ENCODE assay signal across 32 cellular contexts in genomic region chr6:35267446-35267845, GRCh38. TPM values are rescaled to one million over a fixed set of nuclear protein-coding genes. Genes with fewer than 3 reads are reported as not detected.
"Had no signal": no experiment of that assay in that cellular context is flagged by ENCODE, and none has a peak within 500 bp of the region (broad histone marks: within the 10 kb centered on the region; RNA-seq: fewer than 3 reads in every experiment).

No MANE protein-coding gene starts in this region.

- H3K4me3 ChIP-seq: ascending aorta, gastroesophageal sphincter, hepatocyte, suprapubic skin, tibial artery, upper lobe of right lung had no signal

- H3K4me3 Mint-ChIP-seq: activated naive CD4-positive, alpha-beta T cell treated with anti-CD3 and anti-CD28 coated beads for 36 hours; activated naive CD8-positive, alpha-beta T cell treated with anti-CD3 and anti-CD28 coated beads, Interleukin-2, amount 10 ng/mL, durations not matched to agents 7 days and 5 days; activated T-cell treated with anti-CD3 and anti-CD28 coated beads, Interleukin-2, amount 50 U/mL, for 24 hours; effector memory CD8-positive, alpha-beta T cell; mesothelial cell of epicardium; naive B cell; nephron progenitor cell; T-helper 1 cell treated with Interleukin-12 subunit alpha and Interleukin-12 subunit beta and Interleukin-4 antibody, amounts not matched to agents 30 μg/mL and 1 μg/mL, for 36 hours had no signal

- H3K9me3 Mint-ChIP-seq: activated naive CD4-positive, alpha-beta T cell treated with anti-CD3 and anti-CD28 coated beads for 36 hours; activated naive CD8-positive, alpha-beta T cell treated with anti-CD3 and anti-CD28 coated beads, Interleukin-2, amount 10 ng/mL, durations not matched to agents 7 days and 5 days; activated T-cell treated with anti-CD3 and anti-CD28 coated beads, Interleukin-2, amount 50 U/mL, for 24 hours; activated T-helper 2 cell treated with anti-CD3 and anti-CD28 coated beads, Interferon-gamma antibody, Interleukin-2, Interleukin-4, amounts not matched to agents 10 μg/mL and 5 μg/mL and 100 μg/mL, durations not matched to agents 14 hours and 24 hours and 36 hours; effector memory CD8-positive, alpha-beta T cell; mesothelial cell of epicardium; naive B cell; nephron progenitor cell; T-helper 1 cell treated with Interleukin-12 subunit alpha and Interleukin-12 subunit beta and Interleukin-4 antibody, amounts not matched to agents 30 μg/mL and 1 μg/mL, for 36 hours had no signal

- H3K4me1 ChIP-seq: suprapubic skin had no signal

- H3K27ac Mint-ChIP-seq: activated naive CD4-positive, alpha-beta T cell treated with anti-CD3 and anti-CD28 coated beads for 36 hours; activated naive CD8-positive, alpha-beta T cell treated with anti-CD3 and anti-CD28 coated beads, Interleukin-2, amount 10 ng/mL, durations not matched to agents 7 days and 5 days; activated T-cell treated with anti-CD3 and anti-CD28 coated beads, Interleukin-2, amount 50 U/mL, for 24 hours; activated T-helper 2 cell treated with anti-CD3 and anti-CD28 coated beads, Interferon-gamma antibody, Interleukin-2, Interleukin-4, amounts not matched to agents 10 μg/mL and 5 μg/mL and 100 μg/mL, durations not matched to agents 14 hours and 24 hours and 36 hours; mesothelial cell of epicardium; nephron progenitor cell; T-helper 1 cell treated with Interleukin-12 subunit alpha and Interleukin-12 subunit beta and Interleukin-4 antibody, amounts not matched to agents 30 μg/mL and 1 μg/mL, for 36 hours had no signal

- H3K9me3 ChIP-seq: ascending aorta, gastroesophageal sphincter, neutrophil, suprapubic skin, tibial artery, upper lobe of right lung had no signal

- FAIRE-seq: TTC549 had no signal

- H3K4me2 ChIP-seq: hepatocyte had no signal

- H3K27me3 ChIP-seq: ascending aorta, brain microvascular endothelial cell, gastroesophageal sphincter, hepatocyte, neutrophil, suprapubic skin, tibial artery, upper lobe of right lung had no signal

- H2AFZ ChIP-seq: hepatocyte had no signal

- H3K27me3 Mint-ChIP-seq: activated naive CD8-positive, alpha-beta T cell treated with anti-CD3 and anti-CD28 coated beads, Interleukin-2, amount 10 ng/mL, durations not matched to agents 7 days and 5 days; activated T-cell treated with anti-CD3 and anti-CD28 coated beads, Interleukin-2, amount 50 U/mL, for 24 hours; effector memory CD8-positive, alpha-beta T cell; naive B cell had no signal

- H3K27ac ChIP-seq: ascending aorta, brain microvascular endothelial cell, gastroesophageal sphincter, hepatocyte, neutrophil, suprapubic skin, tibial artery, upper lobe of right lung, VCaP had no signal

- H3K36me3 ChIP-seq: ascending aorta, brain microvascular endothelial cell, neutrophil, suprapubic skin, upper lobe of right lung had no signal

- H3K36me3 Mint-ChIP-seq: naive B cell had no signal

- DNase-seq: activated CD4-positive, alpha-beta T cell treated with anti-CD3 and anti-CD28 coated beads for 4 hours; activated CD4-positive, alpha-beta T cell treated with anti-CD3 and anti-CD28 coated beads, Interleukin-2, amount 50 U/mL, for 48 hours; activated CD8-positive, alpha-beta memory T cell treated with anti-CD3 and anti-CD28 coated beads, Interleukin-2, amount 50 U/mL, for 4 hours; activated naive CD4-positive, alpha-beta T cell treated with anti-CD3 and anti-CD28 coated beads for 36 hours; activated naive CD8-positive, alpha-beta T cell treated with anti-CD3 and anti-CD28 coated beads, Interleukin-2, amount 10 ng/mL, durations not matched to agents 7 days and 5 days; activated T-cell treated with anti-CD3 and anti-CD28 coated beads, Interleukin-2, amount 50 U/mL, for 24 hours; brain microvascular endothelial cell; caudate nucleus; cortex of kidney; effector memory CD8-positive, alpha-beta T cell; erythroblast; islet precursor cell; left ventricle myocardium superior; naive B cell; nephron progenitor cell; stimulated activated CD4-positive, alpha-beta T cell treated with anti-CD3 and anti-CD28 coated beads, Interleukin-15, amount 100 ng/mL, for 24 hours; stimulated activated CD4-positive, alpha-beta T cell treated with anti-CD3 and anti-CD28 coated beads, Interleukin-2, amount 100 ng/mL, for 24 hours; stimulated activated naive CD4-positive, alpha-beta T cell; SW 1271; T-helper 9 cell; tibial artery; upper lobe of right lung had no signal

RNA-seq across cellular contexts. Expression of gene SCUBE3, which starts 53.7 kb away (rescaled TPM):
- total RNA-seq: activated naive CD4-positive, alpha-beta T cell treated with anti-CD3 and anti-CD28 coated beads for 36 hours; activated T-helper 2 cell treated with anti-CD3 and anti-CD28 coated beads, Interferon-gamma antibody, Interleukin-2, Interleukin-4, amounts not matched to agents 10 μg/mL and 5 μg/mL and 100 μg/mL, durations not matched to agents 14 hours and 24 hours and 36 hours had no signal
